26 cellular contexts compared by ENCODE assay signal in genomic region chrX:19270727-19271126, GRCh38.
DNase-seq lines count a peak whose midpoint lies in the region; ATAC-seq, FAIRE-seq and TF ChIP-seq lines count a peak whose summit lies in the region.
"Had no signal": no experiment of that assay in that cellular context is flagged by ENCODE, and none has a peak within 500 bp of the region (broad histone marks: within the 10 kb centered on the region; RNA-seq: fewer than 3 reads in every experiment).

No MANE protein-coding gene starts in this region.

- H3K9me1 ChIP-seq in K562 (ENCODE audit: control insufficient read depth, insufficient read depth, low read length), result no peaks in the 10 kb centered on the region

- intact Hi-C loops in HepG2 (cut with micrococcal nuclease; ENCODE audit: unreplicated experiment) (no loop called here), right lobe of liver (cut with DNase I) (no loop called here), K562 (cut with micrococcal nuclease) (no loop called here)

- TF ChIP-seq POLR2A in HepG2 (IDR thresholded peaks at IDR 0.05; ENCODE audit: insufficient read depth in 1 of 2, low read depth in 2 of 2, low read length in 2 of 2) (no peak), right lobe of liver (IDR thresholded peaks at IDR 0.05) (no peak), K562 (conservative IDR thresholded peaks at IDR 0.05) (no peak)

- H3K4me1 Mint-ChIP-seq in stimulated activated naive CD8-positive, alpha-beta T cell treated with anti-CD3 and anti-CD28 coated beads, Interleukin-15, amount 100 ng/mL, for 72 hours, result no peaks in the 10 kb centered on the region
- H3K4me1 Mint-ChIP-seq: CD14-positive monocyte; CD4-positive, alpha-beta memory T cell; CD4-positive, CD25-positive, alpha-beta regulatory T cell; CD8-positive, alpha-beta memory T cell had no signal

- CTCF ChIA-PET in HepG2 (lab: Yijun Ruan, JAX; ENCODE audit: low intra/inter-chr PET ratio, low total read pairs), result no interaction called here
- CTCF ChIA-PET in K562 (lab: Yijun Ruan, JAX; ENCODE audit: low intra/inter-chr PET ratio), result no interaction called here

- H3K79me2 ChIP-seq in HepG2 (ENCODE audit: insufficient read depth, low read length), result no peaks in the 10 kb centered on the region
- H3K79me2 ChIP-seq in K562 (ENCODE audit: control insufficient read depth, insufficient read depth, low read length), result no peaks in the 10 kb centered on the region

- H3K9ac ChIP-seq in HepG2 (ENCODE audit: insufficient read depth, low read depth, low read length) (no peak overlapping the region), K562 (ENCODE audit: insufficient read depth in 1 of 2, low read depth in 2 of 2, low read length in 2 of 2) (no peak overlapping the region)
- H3K9ac ChIP-seq: BLaER1 had no signal

- TF ChIP-seq EP300 in HepG2 (IDR thresholded peaks at IDR 0.05; ENCODE audit: low read depth in 2 of 2, low read length in 2 of 2), result no peak
- TF ChIP-seq EP300 in HepG2 (CRISPR knock-in tag; IDR thresholded peaks at IDR 0.05; ENCODE audit: borderline replicate concordance), result no peak
- TF ChIP-seq EP300 in K562 (IDR thresholded peaks at IDR 0.05; ENCODE audit: low read length), result no peak

- FAIRE-seq in HepG2 (lab: Jason Lieb, UNC), result no peak
- no peak for FAIRE-seq in K562 (lab: Jason Lieb, UNC)
- FAIRE-seq: GM12878, GM12892, GM18507, GM19239 had no signal

- H3K4me3 Mint-ChIP-seq in stimulated activated naive CD8-positive, alpha-beta T cell treated with anti-CD3 and anti-CD28 coated beads, Interleukin-15, amount 100 ng/mL, for 72 hours, result no peak overlapping the region
- H3K4me3 Mint-ChIP-seq: CD14-positive monocyte; CD4-positive, alpha-beta memory T cell; CD4-positive, CD25-positive, alpha-beta regulatory T cell; CD8-positive, alpha-beta memory T cell had no signal

- no peaks in the 10 kb centered on the region for H4K20me1 ChIP-seq in HepG2 (ENCODE audit: insufficient read depth, low read length)
- no peaks in the 10 kb centered on the region for H4K20me1 ChIP-seq in K562 (replicated peaks; ENCODE audit: control insufficient read depth, insufficient read depth, low read length)
- H4K20me1 ChIP-seq: BLaER1 had no signal

- POLR2A ChIA-PET in HepG2 (lab: Yijun Ruan, JAX) (no interaction called here), K562 (lab: Yijun Ruan, JAX) (no interaction called here)

- no peaks in the 10 kb centered on the region for H3K9me3 Mint-ChIP-seq in stimulated activated naive CD8-positive, alpha-beta T cell treated with anti-CD3 and anti-CD28 coated beads, Interleukin-15, amount 100 ng/mL, for 72 hours
- H3K9me3 Mint-ChIP-seq: CD4-positive, CD25-positive, alpha-beta regulatory T cell had no signal

- H3K4me3 ChIP-seq in HepG2 (replicated peaks in 1 of 3; ENCODE audit: insufficient read depth in 1 of 3, low read depth in 2 of 3, low read length in 3 of 3) (no peak overlapping the region), right lobe of liver (no peak overlapping the region), K562 (no peak overlapping the region)
- H3K4me3 ChIP-seq: BLaER1, GM12878 had no signal

- peaks cover 6% of the 10 kb centered on the region for H3K27me3 Mint-ChIP-seq in stimulated activated naive CD8-positive, alpha-beta T cell treated with anti-CD3 and anti-CD28 coated beads, Interleukin-15, amount 100 ng/mL, for 72 hours
- H3K27me3 Mint-ChIP-seq: CD4-positive, alpha-beta memory T cell had no signal

- H3K27me3 ChIP-seq in HepG2 (ENCODE audit: control insufficient read depth in 1 of 2, insufficient read depth in 2 of 2, low read length in 2 of 2), result no peaks in the 10 kb centered on the region
- no peaks in the 10 kb centered on the region for H3K27me3 ChIP-seq in right lobe of liver
- H3K27me3 ChIP-seq in K562 (ENCODE audit: control insufficient read depth in 2 of 2, insufficient read depth in 2 of 2, low read length in 2 of 2), result no peaks in the 10 kb centered on the region; a peak in 1 of 5 replicates
- H3K27me3 ChIP-seq: BE2C, BLaER1 had no signal

- WGBS in HepG2 (ENCODE audit: low lambda C conversion rate), result 0% methylated on average over 1 of the region's 1 CpG
- WGBS in right lobe of liver (ENCODE audit: insufficient coverage, low coverage, low lambda C conversion rate, missing lambda C conversion rate), result 19% methylated on average over 1 of the region's 1 CpG
- 0% methylated on average over 1 of the region's 1 CpG for WGBS in K562 (ENCODE audit: insufficient coverage, low coverage, missing lambda C conversion rate)

- H3K4me1 ChIP-seq in HepG2 (ENCODE audit: insufficient read depth, low read length) (no peaks in the 10 kb centered on the region), right lobe of liver (no peaks in the 10 kb centered on the region), K562 (replicated peaks in 1 of 2; ENCODE audit: control insufficient read depth in 2 of 2, insufficient read depth in 2 of 2, low read length in 2 of 2) (no peaks in the 10 kb centered on the region)
- H3K4me1 ChIP-seq: BE2C, BLaER1 had no signal

- no peak overlapping the region for H3K27ac Mint-ChIP-seq in stimulated activated naive CD8-positive, alpha-beta T cell treated with anti-CD3 and anti-CD28 coated beads, Interleukin-15, amount 100 ng/mL, for 72 hours
- H3K27ac Mint-ChIP-seq: CD14-positive monocyte; CD4-positive, alpha-beta memory T cell; CD4-positive, CD25-positive, alpha-beta regulatory T cell; CD8-positive, alpha-beta memory T cell had no signal

- no peaks in the 10 kb centered on the region for H3K9me3 ChIP-seq in HepG2 (ENCODE audit: low read length)
- H3K9me3 ChIP-seq in right lobe of liver, result no peaks in the 10 kb centered on the region
- H3K9me3 ChIP-seq in K562 (replicated peaks; ENCODE audit: control insufficient read depth, insufficient read depth, low read depth, low read length), result no peaks in the 10 kb centered on the region
- H3K9me3 ChIP-seq: BE2C, BLaER1 had no signal

- TF ChIP-seq CTCF in HepG2 (CRISPR knock-in tag; IDR thresholded peaks at IDR 0.05) (no peak), right lobe of liver (IDR thresholded peaks at IDR 0.05) (no peak), K562 (IDR thresholded peaks at IDR 0.05 in 2 of 3, conservative IDR thresholded peaks at IDR 0.05 in 1 of 3; ENCODE audit: insufficient read depth in 2 of 3, low read depth in 1 of 3, low read length in 3 of 3) (no peak)

- H2AFZ ChIP-seq in HepG2 (ENCODE audit: low read length) (no peak overlapping the region), K562 (ENCODE audit: low read depth, low read length) (no peak overlapping the region)

- H3K4me2 ChIP-seq in HepG2 (ENCODE audit: low read depth, low read length) (no peak overlapping the region), K562 (ENCODE audit: insufficient read depth, low read length) (no peak overlapping the region)
- H3K4me2 ChIP-seq: BLaER1 had no signal

- DNase-seq in HepG2 (ENCODE audit: low spot score) (no peak), right lobe of liver (no peak), K562 (ENCODE audit: extremely low read depth in 1 of 4, low spot score in 3 of 4) (no peak)
- no peak for DNase-seq in stimulated activated naive CD8-positive, alpha-beta T cell treated with anti-CD3 and anti-CD28 coated beads, Interleukin-15, amount 100 ng/mL, for 72 hours
- DNase-seq: ACHN; BE2C; C1 segment of cervical spinal cord; CD4-positive, alpha-beta memory T cell; CD4-positive, CD25-positive, alpha-beta regulatory T cell; CD8-positive, alpha-beta memory T cell; COR-L47; DMS 273 treated with DMSO at 0.1 percent for 48 hours; DMS153; DMS53; DMS79; DND-41; EL; GDM1 had no signal

- BruUV-seq in HepG2 (replicated peaks; lab: Mats Ljungman, UMichigan), result no TSS peak
- BruUV-seq in K562 (replicated peaks; lab: Mats Ljungman, UMichigan), result no TSS peak

- TF ChIP-seq RAD21 in HepG2 (CRISPR knock-in tag; IDR thresholded peaks at IDR 0.05) (no peak), K562 (CRISPR knock-in tag; conservative IDR thresholded peaks at IDR 0.05 in 1 of 2, IDR thresholded peaks at IDR 0.05 in 1 of 2) (no peak)

- H3K36me3 ChIP-seq in HepG2 (replicated peaks in 1 of 2; ENCODE audit: control insufficient read depth in 1 of 2, insufficient read depth in 2 of 2, low read length in 2 of 2) (no peaks in the 10 kb centered on the region), right lobe of liver (no peaks in the 10 kb centered on the region), K562 (ENCODE audit: control insufficient read depth, insufficient read depth, low read length) (no peaks in the 10 kb centered on the region)
- H3K36me3 ChIP-seq: BE2C, BLaER1 had no signal

- in situ Hi-C loops in HepG2 (cut with HindIII; ENCODE audit: extremely low pct_ligation_motif_present, low pct_unique_long_range_greater_than_20kb) (no loop called here), K562 (cut with MboI) (no loop called here)

- ATAC-seq in HepG2, result no peak
- no peak for ATAC-seq in right lobe of liver
- ATAC-seq in K562, result no peak
- no peak for ATAC-seq in GM19035 (IDR thresholded peaks at IDR 0.05; ENCODE audit: unreplicated experiment)
- no peak for ATAC-seq in stimulated activated naive CD8-positive, alpha-beta T cell treated with anti-CD3 and anti-CD28 coated beads, Interleukin-15, amount 100 ng/mL, for 72 hours
- ATAC-seq: GM12878 had no signal

- no peak overlapping the region for H3K27ac ChIP-seq in HepG2 (ENCODE audit: extremely low read length, insufficient read depth, low read length)
- H3K27ac ChIP-seq in right lobe of liver, result no peak overlapping the region
- no peak overlapping the region for H3K27ac ChIP-seq in K562 (ENCODE audit: extremely low read depth, low read depth, low read length)
- H3K27ac ChIP-seq: 22Rv1, BLaER1 had no signal

TF ChIP-seq in HepG2, 621 proteins besides CTCF, POLR2A, EP300 and RAD21 (continues in another document):
- TF ChIP-seq ZKSCAN5 (CRISPR knock-in tag; IDR thresholded peaks at IDR 0.05) (no peak), ZNF550 (CRISPR knock-in tag; IDR thresholded peaks at IDR 0.05; ENCODE audit: borderline replicate concordance) (no peak), NCOA1 (CRISPR knock-in tag; IDR thresholded peaks at IDR 0.05) (no peak), ZNF207 (IDR thresholded peaks at IDR 0.05; ENCODE audit: borderline replicate concordance) (no peak), NBN (conservative IDR thresholded peaks at IDR 0.05) (no peak), RELA (CRISPR knock-in tag; IDR thresholded peaks at IDR 0.05) (no peak), NCOA5 (CRISPR knock-in tag; IDR thresholded peaks at IDR 0.05) (no peak)

TF ChIP-seq in K562, 482 proteins besides CTCF, POLR2A, EP300 and RAD21 (continues in another document):
- 0 out of 2 replicates have a peak, but pooled peaks have one; percentile 14 for TF ChIP-seq MAFG (tag; conservative IDR thresholded peaks at IDR 0.05)
- TF ChIP-seq C11orf30 (IDR thresholded peaks at IDR 0.05; ENCODE audit: low read depth), result peak; percentile 26; the same call in 1 of the 2 replicates
- TF ChIP-seq ZBTB7A (IDR thresholded peaks at IDR 0.05; ENCODE audit: borderline replicate concordance, control insufficient read depth, low read depth, low read length), result no peak
- no peak for TF ChIP-seq MXI1 (IDR thresholded peaks at IDR 0.05; ENCODE audit: low read depth, low read length)
- no peak for TF ChIP-seq CREBBP (IDR thresholded peaks at IDR 0.05; ENCODE audit: low read depth, low read length)
- TF ChIP-seq ZFPM2 (CRISPR knock-in tag; IDR thresholded peaks at IDR 0.05), result no peak
- no peak for TF ChIP-seq ZNF644 (tag; IDR thresholded peaks at IDR 0.05; ENCODE audit: low read depth)
- TF ChIP-seq HDAC6 (IDR thresholded peaks at IDR 0.05; ENCODE audit: low read depth, low read length), result no peak
- TF ChIP-seq ATF7 (IDR thresholded peaks at IDR 0.05), result no peak
- no peak for TF ChIP-seq RUNX1 (IDR thresholded peaks at IDR 0.05; ENCODE audit: low read depth)

Comparison
In these comparisons a context has a peak if more than half of its experiments do, and no peak if none do; other contexts are left out.
1. Of the 241 proteins assayed by ChIP-seq in both HepG2 and K562: peak only in HepG2: MAFF and MAFK; only in K562: MAFG; in both: none; in neither: 238.